ENCODE assay signal across 16 cellular contexts in the genomic region with DNA sequence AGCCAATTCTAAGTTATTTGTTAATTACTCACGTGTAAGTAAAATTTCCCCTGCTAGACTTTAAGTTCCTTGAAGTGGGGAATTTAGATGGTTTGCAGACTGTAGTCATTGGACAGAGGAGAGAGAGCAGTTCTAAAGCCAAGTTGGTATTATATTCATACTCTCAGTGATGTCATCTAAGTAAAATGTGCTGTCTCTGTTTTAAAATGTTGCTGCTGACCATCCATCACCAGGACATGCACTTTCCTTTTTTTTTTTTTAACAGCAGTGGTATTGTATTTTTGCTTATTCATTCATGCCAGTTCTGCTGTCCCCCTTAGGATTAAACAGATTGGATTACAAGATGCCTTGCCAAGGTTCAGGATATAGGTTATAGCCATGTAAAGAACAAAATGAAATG. TPM values are rescaled to one million over a fixed set of nuclear protein-coding genes. Genes with fewer than 3 reads are reported as not detected.
DNase-seq lines count a peak whose midpoint lies in the region; ATAC-seq, FAIRE-seq and TF ChIP-seq lines count a peak whose summit lies in the region.
"Had no signal": no experiment of that assay in that cellular context is flagged by ENCODE, and none has a peak within 500 bp of the region (broad histone marks: within the 10 kb centered on the region; RNA-seq: fewer than 3 reads in every experiment).

No MANE protein-coding gene starts in this region.

- H4K20me1 ChIP-seq in K562 (replicated peaks; ENCODE audit: control insufficient read depth, insufficient read depth, low read length), result no peaks in the 10 kb centered on the region

- no peak overlapping the region for H3K4me2 ChIP-seq in K562 (ENCODE audit: insufficient read depth, low read length)

- no peaks in the 10 kb centered on the region for H3K79me2 ChIP-seq in K562 (ENCODE audit: control insufficient read depth, insufficient read depth, low read length)

- H2AFZ ChIP-seq in K562 (ENCODE audit: low read depth, low read length), result no peak overlapping the region

- no peak for TF ChIP-seq RAD21 in K562 (CRISPR knock-in tag; conservative IDR thresholded peaks at IDR 0.05 in 1 of 2, IDR thresholded peaks at IDR 0.05 in 1 of 2)

- TF ChIP-seq CTCF in K562 (IDR thresholded peaks at IDR 0.05 in 2 of 3, conservative IDR thresholded peaks at IDR 0.05 in 1 of 3; ENCODE audit: insufficient read depth in 2 of 3, low read depth in 1 of 3, low read length in 3 of 3), result no peak

- H3K4me1 ChIP-seq in K562 (replicated peaks in 1 of 2; ENCODE audit: control insufficient read depth in 2 of 2, insufficient read depth in 2 of 2, low read length in 2 of 2) (peaks cover 3 to 11% of the 10 kb centered on the region in 2 experiments; a peak in 2 of 5 replicates), aorta (ENCODE audit: control insufficient read depth in 1 of 2, insufficient read depth in 2 of 2, low read length in 2 of 2) (peaks cover 2 to 4% of the 10 kb centered on the region in 2 donors)

- H3K27ac ChIP-seq in K562 (ENCODE audit: extremely low read depth, low read depth, low read length), result no peak overlapping the region
- H3K27ac ChIP-seq in aorta (ENCODE audit: low read depth in 1 of 2, low read length in 2 of 2), result peak overlapping the region in 1 of 2 donors; percentile 60

- in situ Hi-C loops in K562 (cut with MboI), result no loop called here

- no peak for TF ChIP-seq POLR2A in K562 (conservative IDR thresholded peaks at IDR 0.05)

- FAIRE-seq in K562 (lab: Jason Lieb, UNC), result no peak
- FAIRE-seq: islet of Langerhans had no signal

- H3K36me3 ChIP-seq in K562 (ENCODE audit: control insufficient read depth, insufficient read depth, low read length) (no peaks in the 10 kb centered on the region), aorta (ENCODE audit: control insufficient read depth in 1 of 2, insufficient read depth in 2 of 2, low read length in 1 of 2) (no peaks in the 10 kb centered on the region)

- no peak overlapping the region for H3K9ac ChIP-seq in K562 (ENCODE audit: insufficient read depth in 1 of 2, low read depth in 2 of 2, low read length in 2 of 2)

- H3K9me3 ChIP-seq in K562 (replicated peaks; ENCODE audit: control insufficient read depth, insufficient read depth, low read depth, low read length) (no peaks in the 10 kb centered on the region), aorta (ENCODE audit: control insufficient read depth, low read length) (no peaks in the 10 kb centered on the region)

- intact Hi-C loops in K562 (cut with micrococcal nuclease), result loop anchor here (5.0 kb wide), 1 partner anchor 126 kb away; no protein-coding TSS in a partner anchor
- intact Hi-C loops in aorta (cut with DNase I), result loop anchor here (2.0 to 10.0 kb wide), 3 partner anchors 34 to 64 kb away; no protein-coding TSS in a partner anchor
- intact Hi-C loops in Right ventricle myocardium inferior (cut with DNase I), result no loop called here

- no peak for TF ChIP-seq EP300 in K562 (IDR thresholded peaks at IDR 0.05; ENCODE audit: low read length)

- 13% methylated on average over 1 of the region's 1 CpG for WGBS in K562 (ENCODE audit: insufficient coverage, low coverage, missing lambda C conversion rate)
- 0% methylated on average over 1 of the region's 1 CpG for WGBS in aorta, 2 donors

- no peaks in the 10 kb centered on the region; a peak in 1 of 5 replicates for H3K27me3 ChIP-seq in K562 (ENCODE audit: control insufficient read depth in 2 of 2, insufficient read depth in 2 of 2, low read length in 2 of 2)
- H3K27me3 ChIP-seq in aorta (ENCODE audit: control insufficient read depth in 1 of 2, insufficient read depth in 2 of 2, low read length in 1 of 2), result no peaks in the 10 kb centered on the region

- ATAC-seq in K562, result no peak
- no peak for ATAC-seq in aorta (ENCODE audit: low FRiP score)
- ATAC-seq in Right ventricle myocardium inferior, result no peak
- ATAC-seq: activated CD8-positive, alpha-beta T cell treated with anti-CD3 and anti-CD28 coated beads, Interleukin-2, amount 10 ng/mL, durations not matched to agents 7 days and 5 days; stimulated activated memory B cell treated with anti-CD40 and anti-IgM and Interleukin-4, amounts not matched to agents 10 μg/mL and 1 μg/mL and 100 μg/mL, for 72 hours had no signal

- POLR2A ChIA-PET in K562 (lab: Yijun Ruan, JAX), result no interaction called here

- DNase-seq in NCI-H2171 treated with DMSO at 0.1 percent for 48 hours (lab: John Stamatoyannopoulos, UW) (peak; percentile 7), NCI-H2171 (lab: John Stamatoyannopoulos, UW) (no peak), K562 (ENCODE audit: extremely low read depth in 1 of 4, low spot score in 3 of 4) (no peak), hepatic stellate cell (ENCODE audit: low spot score) (peak; percentile 73), aorta (no peak), NOMO-1 treated with DMSO at 0.1 percent for 48 hours (lab: John Stamatoyannopoulos, UW; ENCODE audit: unreplicated experiment) (no peak), Right ventricle myocardium inferior (ENCODE audit: missing footprints) (no peak), activated gamma-delta T cell (lab: John Stamatoyannopoulos, UW) (no peak)
- DNase-seq: 8988T; activated CD8-positive, alpha-beta T cell treated with anti-CD3 and anti-CD28 coated beads, Interleukin-2, amount 10 ng/mL, durations not matched to agents 7 days and 5 days; activated naive CD8-positive, alpha-beta T cell treated with anti-CD3 and anti-CD28 coated beads for 36 hours; DMS79 treated with DMSO at 0.1 percent for 48 hours; NCI-H1436 treated with DMSO at 0.1 percent for 48 hours; OCI-M1 had no signal

- BruUV-seq in K562 (replicated peaks; lab: Mats Ljungman, UMichigan), result no TSS peak

- H3K4me3 ChIP-seq in K562, result no peak overlapping the region
- H3K4me3 ChIP-seq in aorta (ENCODE audit: low read length in 2 of 2), result peak overlapping the region; percentile 95 to 100

- no peaks in the 10 kb centered on the region for H3K9me1 ChIP-seq in K562 (ENCODE audit: control insufficient read depth, insufficient read depth, low read length)

- CTCF ChIA-PET in K562 (lab: Yijun Ruan, JAX; ENCODE audit: low intra/inter-chr PET ratio), result no interaction called here

TF ChIP-seq in K562, 482 proteins besides CTCF, POLR2A, EP300 and RAD21:
- TF ChIP-seq ZNF311 (CRISPR knock-in tag; IDR thresholded peaks at IDR 0.05), result no peak
- TF ChIP-seq, protein P1, sequence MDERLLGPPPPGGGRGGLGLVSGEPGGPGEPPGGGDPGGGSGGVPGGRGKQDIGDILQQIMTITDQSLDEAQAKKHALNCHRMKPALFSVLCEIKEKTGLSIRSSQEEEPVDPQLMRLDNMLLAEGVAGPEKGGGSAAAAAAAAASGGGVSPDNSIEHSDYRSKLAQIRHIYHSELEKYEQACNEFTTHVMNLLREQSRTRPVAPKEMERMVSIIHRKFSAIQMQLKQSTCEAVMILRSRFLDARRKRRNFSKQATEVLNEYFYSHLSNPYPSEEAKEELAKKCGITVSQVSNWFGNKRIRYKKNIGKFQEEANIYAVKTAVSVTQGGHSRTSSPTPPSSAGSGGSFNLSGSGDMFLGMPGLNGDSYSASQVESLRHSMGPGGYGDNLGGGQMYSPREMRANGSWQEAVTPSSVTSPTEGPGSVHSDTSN (CRISPR knock-in tag; IDR thresholded peaks at IDR 0.05; ENCODE audit: low read depth), result no peak
- TF ChIP-seq, protein P1 (tag; conservative IDR thresholded peaks at IDR 0.05; ENCODE audit: low read depth), result peak; percentile 77
- TF ChIP-seq HLTF (IDR thresholded peaks at IDR 0.05), result no peak

RNA-seq across cellular contexts. Expression of a gene that starts 2.3 kb away (rescaled TPM):
- total RNA-seq in K562 (2011; cell fraction: chromatin; rRNA removed; ENCODE audit: low replicate concordance), result 3.6 and 9.3 TPM in 2 replicates
- 1.3 and 1.4 TPM in 2 replicates for total RNA-seq in K562 (2011; cell fraction: nucleolus; rRNA removed)
- 2.1 and 6.4 TPM in 2 replicates for total RNA-seq in K562 (2011; cell fraction: nucleoplasm; rRNA removed)
- total RNA-seq in K562 (2014; rRNA removed) (1.5 and 2.0 TPM in 2 replicates), K562 (2014; rRNA removed; fragmentation: Illumina TruSeq; extraction: Trizol) (2.1 and 2.3 TPM in 2 replicates), K562 (2015; rRNA removed; fragmentation: Illumina TruSeq; extraction: Trizol) (1.6 and 2.6 TPM in 2 replicates), K562 (2021) (1.7 and 2.1 TPM in 2 replicates), aorta (100 to 1,000 TPM in 1 of 2 donors, 10 to 100 TPM in 1; 80.2 to 107 TPM), Right ventricle myocardium inferior (3.7 TPM)
- polyA plus RNA-seq in K562 (2011; rRNA removed) (0.41 and 1.7 TPM in 2 replicates), K562 (2014; fragmentation: Illumina TruSeq; extraction: Trizol) (1.5 TPM in 2 replicates), K562 (2014; fragmentation: Nextera tagmentation; extraction: Ambion mirVana) (under 1 TPM; 0.63 to 0.78 TPM), K562 (2014; rRNA removed) (0.80 and 1.2 TPM in 2 replicates), aorta (10 to 100 TPM; 11.0 to 41.7 TPM)
- polyA plus RNA-seq in K562 (2011; cell fraction: cytosol; rRNA removed), result 0.24 and 0.45 TPM in 2 replicates
- 0.65 and 2.3 TPM in 2 replicates for polyA plus RNA-seq in K562 (2011; cell fraction: nucleus; rRNA removed)
- polyA plus RNA-seq in K562 (2012), result 1.7 and 2.5 TPM in 2 replicates
- 0.75 and 3.4 TPM in 2 replicates for polyA minus RNA-seq in K562 (2011; rRNA and poly(A)+ RNA removed)
- 1.3 TPM in 1 of 2 replicates, not detected in the other for polyA minus RNA-seq in K562 (2011; cell fraction: cytosol; rRNA and poly(A)+ RNA removed)
- polyA minus RNA-seq in K562 (2011; cell fraction: nucleus; rRNA and poly(A)+ RNA removed), result 0.33 and 1.8 TPM in 2 replicates

Comparison
In these comparisons a context has a peak if more than half of its experiments do, and no peak if none do; other contexts are left out.
1. DNase-seq: peak in NCI-H2171 treated with DMSO at 0.1 percent for 48 hours (single experiment) and hepatic stellate cell (single experiment); none in NCI-H2171 (single experiment), K562 (0 of 4), aorta (0 of 2), NOMO-1 treated with DMSO at 0.1 percent for 48 hours (single experiment), Right ventricle myocardium inferior (single experiment) and activated gamma-delta T cell (single experiment).
2. RNA of a gene that starts 2.3 kb away (total RNA-seq): 80.2 to 107 TPM in aorta; 3.7 TPM in Right ventricle myocardium inferior (single experiment) and 1.3 to 9.3 TPM in K562; every median in the first group is over 4 times any median in the second.